ENCODE assay signal across 12 cellular contexts in genomic region chr1:76268341-76268740, GRCh38.
DNase-seq lines count a peak whose midpoint lies in the region; ATAC-seq and TF ChIP-seq lines count a peak whose summit lies in the region.
"Had no signal": no experiment of that assay in that cellular context is flagged by ENCODE, and none has a peak within 500 bp of the region (broad histone marks: within the 10 kb centered on the region; RNA-seq: fewer than 3 reads in every experiment).

No MANE protein-coding gene starts in this region.

- WGBS in right cardiac atrium, result 26% methylated on average over 2 of the region's 2 CpGs

- H3K27ac ChIP-seq in cardiac muscle cell (peak overlapping the region; percentile 67), right cardiac atrium (ENCODE audit: low read length) (no peak overlapping the region)
- H3K27ac ChIP-seq: SK-N-MC had no signal

- H3K27me3 ChIP-seq in cardiac muscle cell (no peaks in the 10 kb centered on the region), right cardiac atrium (ENCODE audit: control insufficient read depth, insufficient read depth) (no peaks in the 10 kb centered on the region)
- H3K27me3 ChIP-seq: BE2C had no signal

- no peak overlapping the region for H3K4me3 ChIP-seq in cardiac muscle cell
- H3K4me3 ChIP-seq in right cardiac atrium (ENCODE audit: low read length), result no peak overlapping the region
- H3K4me3 ChIP-seq: SK-N-MC had no signal

- H3K36me3 ChIP-seq in cardiac muscle cell, result no peaks in the 10 kb centered on the region
- H3K36me3 ChIP-seq: BE2C had no signal

- H3K9me3 ChIP-seq in cardiac muscle cell (ENCODE audit: low read depth) (no peaks in the 10 kb centered on the region), right cardiac atrium (ENCODE audit: control insufficient read depth, low read length) (no peaks in the 10 kb centered on the region)
- H3K9me3 ChIP-seq: BE2C had no signal

- ATAC-seq in right cardiac atrium, result no peak
- ATAC-seq in HG03175 (IDR thresholded peaks at IDR 0.05; ENCODE audit: unreplicated experiment), result no peak
- no peak for ATAC-seq in GM19467 (IDR thresholded peaks at IDR 0.05; ENCODE audit: unreplicated experiment)

- DNase-seq in cardiac muscle cell (ENCODE audit: low read depth in 1 of 2, low spot score in 1 of 2) (peak in 1 of 2 donors; percentile 69), right cardiac atrium (no peak), OCI-M1 (lab: John Stamatoyannopoulos, UW) (peak; percentile 28), fibroblast of peridontal ligament (ENCODE audit: extremely low read depth) (peak; percentile 30), AG08395 (ENCODE audit: low spot score) (no peak), D341Med (ENCODE audit: low spot score) (no peak)
- DNase-seq: BE2C, HFFc6, IMR-90 had no signal

- TF ChIP-seq CTCF in cardiac muscle cell (IDR thresholded peaks at IDR 0.05; ENCODE audit: low read depth, low read length), result no peak

- H3K4me1 ChIP-seq in cardiac muscle cell (ENCODE audit: low read depth), result peaks cover 30% of the 10 kb centered on the region
- H3K4me1 ChIP-seq in right cardiac atrium (ENCODE audit: control insufficient read depth, insufficient read depth, low read length), result peaks cover 6% of the 10 kb centered on the region

- intact Hi-C loops in right cardiac atrium (cut with DNase I), result no loop called here

Comparison
In these comparisons a context has a peak if more than half of its experiments do, and no peak if none do; other contexts are left out.
1. DNase-seq: peak in OCI-M1 (single experiment) and fibroblast of peridontal ligament (single experiment); none in right cardiac atrium (0 of 3), AG08395 (single experiment) and D341Med (single experiment).